23 cellular contexts compared by ENCODE assay signal in genomic region chr3:47495111-47495510, GRCh38. TPM values are rescaled to one million over a fixed set of nuclear protein-coding genes. Genes with fewer than 3 reads are reported as not detected.
A peak's percentile ranks its signal among the peaks of the same experiment; 100 is the strongest.
DNase-seq lines count a peak whose midpoint lies in the region; ATAC-seq, FAIRE-seq and TF ChIP-seq lines count a peak whose summit lies in the region.
"Had no signal": no experiment of that assay in that cellular context is flagged by ENCODE, and none has a peak within 500 bp of the region (broad histone marks: within the 10 kb centered on the region; RNA-seq: fewer than 3 reads in every experiment).

No MANE protein-coding gene starts in this region.

- RAD21 ChIA-PET in GM12878 (lab: Charles Lee; ENCODE audit: unreplicated experiment), result no interaction called here

- POLR2A ChIA-PET in GM12878 (lab: Charles Lee), result no interaction called here

- H3K4me2 ChIP-seq in Karpas-422 (ENCODE audit: low read depth, low read length, poor library complexity, severe bottlenecking) (no peak overlapping the region), GM12878 (ENCODE audit: control insufficient read depth, insufficient read depth) (no peak overlapping the region)
- H3K4me2 ChIP-seq: A549 had no signal

- TF ChIP-seq CTCF in GM12878 (IDR thresholded peaks at IDR 0.05 in 2 of 3, conservative IDR thresholded peaks at IDR 0.05 in 1 of 3; ENCODE audit: control insufficient read depth in 2 of 3, extremely low read depth in 1 of 3, insufficient read depth in 1 of 3, low read depth in 3 of 3, low read length in 3 of 3) (no peak), GM20000 (IDR thresholded peaks at IDR 0.05; ENCODE audit: extremely low read depth, missing control alignments) (no peak)

- TF ChIP-seq POLR2A in GM12878 (IDR thresholded peaks at IDR 0.05; ENCODE audit: low read depth, low read length), result peak; percentile 41; the same call in 1 of the 2 replicates

- FAIRE-seq in GM12878 (lab: Jason Lieb, UNC), result no peak
- FAIRE-seq: A549, G401.6, GM19239, H54 had no signal

- no peak for DNase-seq in Karpas-422
- DNase-seq in GM12878 (ENCODE audit: low read depth, low spot score), result no peak
- no peak for DNase-seq in left lobe of liver (ENCODE audit: low spot score)
- DNase-seq in GM20000 (ENCODE audit: low spot score), result no peak
- DNase-seq in Ammon's horn (ENCODE audit: low spot score), result no peak
- DNase-seq: 8988T; ACHN; AML-193; Caco-2; CD4-positive, CD25-positive, alpha-beta regulatory T cell; CD8-positive, alpha-beta T cell; DMS153; DND-41; GOT3; HFFc6 had no signal

- BruUV-seq in GM12878 (replicated peaks; lab: Mats Ljungman, UMichigan), result no TSS peak

- H3K4me1 ChIP-seq in Karpas-422 (ENCODE audit: low read length) (peaks cover 41% of the 10 kb centered on the region), GM12878 (ENCODE audit: control insufficient read depth, insufficient read depth, low read length) (peaks cover 3% of the 10 kb centered on the region)
- H3K4me1 ChIP-seq: A549, Caco-2, HAP-1 had no signal

- H2AFZ ChIP-seq in Karpas-422 (ENCODE audit: low read length), result no peak overlapping the region
- no peak overlapping the region for H2AFZ ChIP-seq in GM12878 (ENCODE audit: control insufficient read depth, low read depth, low read length)

- H3K9me3 ChIP-seq in Karpas-422 (ENCODE audit: low read length), result no peaks in the 10 kb centered on the region
- H3K9me3 ChIP-seq in GM12878 (replicated peaks; ENCODE audit: control insufficient read depth, insufficient read depth, low read length), result no peaks in the 10 kb centered on the region
- H3K9me3 ChIP-seq: A549, Caco-2, HAP-1 had no signal

- ATAC-seq in GM12878 (no peak), left lobe of liver (peak; percentile 12), HG02973 (IDR thresholded peaks at IDR 0.05; ENCODE audit: unreplicated experiment) (no peak), GM19452 (IDR thresholded peaks at IDR 0.05; ENCODE audit: unreplicated experiment) (no peak)
- ATAC-seq: A549; CD8-positive, alpha-beta T cell had no signal

- H3K9ac ChIP-seq in Karpas-422 (ENCODE audit: low read length) (no peak overlapping the region), GM12878 (ENCODE audit: control insufficient read depth, insufficient read depth, low read length) (no peak overlapping the region)

- TF ChIP-seq EP300 in GM12878 (IDR thresholded peaks at IDR 0.05; ENCODE audit: borderline replicate concordance in 1 of 2, control insufficient read depth in 1 of 2, low read depth in 2 of 2, low read length in 2 of 2), result no peak

- no peaks in the 10 kb centered on the region for H4K20me1 ChIP-seq in Karpas-422 (ENCODE audit: insufficient read depth, low read depth, low read length)
- H4K20me1 ChIP-seq in GM12878 (ENCODE audit: control insufficient read depth, insufficient read depth), result no peaks in the 10 kb centered on the region

- H3K36me3 ChIP-seq in Karpas-422 (ENCODE audit: insufficient read depth, low read length), result peaks cover 15% of the 10 kb centered on the region
- peaks cover 17 to 21% of the 10 kb centered on the region in 2 experiments; a peak in 3 of 4 replicates for H3K36me3 ChIP-seq in GM12878 (ENCODE audit: control insufficient read depth in 2 of 2, insufficient read depth in 2 of 2, low read length in 1 of 2)

- no peaks in the 10 kb centered on the region for H3K9me2 ChIP-seq in Karpas-422 (replicated peaks; ENCODE audit: insufficient read depth, low read length)

- WGBS in GM12878 (ENCODE audit: insufficient coverage, insufficient replicate concordance, low lambda C conversion rate, missing lambda C conversion rate), result 98% methylated on average over 4 of the region's 4 CpGs

- H3K27me3 ChIP-seq in Karpas-422 (ENCODE audit: low read length) (no peaks in the 10 kb centered on the region), GM12878 (replicated peaks in 1 of 2; ENCODE audit: control insufficient read depth in 2 of 2, insufficient read depth in 2 of 2, low read length in 1 of 2) (no peaks in the 10 kb centered on the region)

- no peak overlapping the region for H3K4me3 ChIP-seq in Karpas-422 (ENCODE audit: low read length)
- H3K4me3 ChIP-seq in GM12878, result no peak overlapping the region
- H3K4me3 ChIP-seq: A549, HAP-1 had no signal

- H3K27ac ChIP-seq in Karpas-422 (ENCODE audit: low read length), result 0 out of 2 replicates have a peak overlapping the region, but pooled peaks have one; percentile 20
- H3K27ac ChIP-seq in GM12878 (ENCODE audit: control insufficient read depth, insufficient read depth), result no peak overlapping the region
- H3K27ac ChIP-seq: A549, C4-2B had no signal

- TF ChIP-seq RAD21 in GM12878 (IDR thresholded peaks at IDR 0.05; ENCODE audit: insufficient read depth, low read depth, low read length), result no peak

- intact Hi-C loops in GM12878 (cut with micrococcal nuclease; ENCODE audit: unreplicated experiment), result no loop called here

- in situ Hi-C loops in GM12878 (cut with MboI), result no loop called here

- SMC1A ChIA-PET in GM12878 (lab: Charles Lee; ENCODE audit: uncharacterized antibody, unreplicated experiment), result no interaction called here

- CTCF ChIA-PET in GM12878 (lab: Yijun Ruan, JAX), result interaction anchor here (2.6 kb wide), 1 partner anchor 74 kb away, joined by 10 read pairs; no protein-coding TSS in a partner anchor

- H3K79me2 ChIP-seq in Karpas-422 (ENCODE audit: low read length) (peaks cover under 1% of the 10 kb centered on the region; the same call in 1 of the 2 replicates), GM12878 (ENCODE audit: control insufficient read depth, insufficient read depth, low read length) (no peaks in the 10 kb centered on the region)

TF ChIP-seq in GM12878, 131 proteins besides CTCF, POLR2A, EP300 and RAD21 (continues in another document):
- TF ChIP-seq IRF4 (IDR thresholded peaks at IDR 0.05; ENCODE audit: low read depth, low read length) (no peak), WRNIP1 (IDR thresholded peaks at IDR 0.05; ENCODE audit: borderline replicate concordance, low read depth, low read length) (no peak), E2F4 (IDR thresholded peaks at IDR 0.05; ENCODE audit: low read depth, low read length) (no peak), BCL11A (IDR thresholded peaks at IDR 0.05; ENCODE audit: low read depth, low read length) (no peak), MTA2 (IDR thresholded peaks at IDR 0.05; ENCODE audit: low read depth) (no peak), CREM (IDR thresholded peaks at IDR 0.05; ENCODE audit: low read depth) (no peak), ESRRA (IDR thresholded peaks at IDR 0.05; ENCODE audit: low read length) (no peak), ZZZ3 (IDR thresholded peaks at IDR 0.05; ENCODE audit: control insufficient read depth, insufficient read length, low read depth) (no peak), ZNF207 (IDR thresholded peaks at IDR 0.05; ENCODE audit: borderline replicate concordance) (no peak), ZNF622 (IDR thresholded peaks at IDR 0.05) (no peak), SUPT20H (IDR thresholded peaks at IDR 0.05; ENCODE audit: borderline replicate concordance, control insufficient read depth, low read depth, low read length) (no peak), RAD51 (IDR thresholded peaks at IDR 0.05) (no peak)

RNA-seq across cellular contexts. Expression of gene ELP6, which starts 18.4 kb away (rescaled TPM):
- total RNA-seq in Karpas-422 (2014; rRNA removed; shearing (Covaris generic); ENCODE audit: low replicate concordance), result 60.4 and 61.7 TPM in 2 replicates
- total RNA-seq in GM12878 (2013; cell fraction: nucleolus; rRNA removed), result 40.4 and 44.1 TPM in 2 replicates
- total RNA-seq in GM12878 (2014; rRNA removed) (53.8 and 59.8 TPM in 2 replicates), GM12878 (2014; rRNA removed; fragmentation: Illumina TruSeq; extraction: Trizol) (43.3 and 45.2 TPM in 2 replicates), GM12878 (2021) (42.9 and 43.6 TPM in 2 replicates), left lobe of liver (18.7 TPM)
- 18.6 TPM for polyA plus RNA-seq in GM12878 (2011; ENCODE audit: low read depth)
- polyA plus RNA-seq in GM12878 (2011; rRNA removed) (52.5 and 83.3 TPM in 2 replicates), GM12878 (2014; fragmentation: Illumina TruSeq; extraction: Trizol) (33.2 and 39.5 TPM in 2 replicates), GM12878 (2014; fragmentation: Nextera tagmentation; extraction: Ambion mirVana) (10 to 100 TPM; 46.4 to 51.1 TPM), GM12878 (2014; rRNA removed) (49.3 and 64.5 TPM in 2 replicates), GM12878 (2016; fragmentation: Nextera tagmentation; extraction: Ambion mirVana) (10 to 100 TPM; 61.6 to 64.4 TPM)
- 69.7 and 92.3 TPM in 2 replicates for polyA plus RNA-seq in GM12878 (2011; cell fraction: cytosol; rRNA removed)
- polyA plus RNA-seq in GM12878 (2011; cell fraction: nucleus; rRNA removed), result 34.4 and 49.3 TPM in 2 replicates
- 26.7 and 30.0 TPM in 2 replicates for polyA plus RNA-seq in GM12878 (2012)
- 50.8 and 68.7 TPM in 2 replicates for polyA minus RNA-seq in GM12878 (2011; rRNA and poly(A)+ RNA removed)
- 23.5 and 23.7 TPM in 2 replicates for polyA minus RNA-seq in GM12878 (2011; cell fraction: cytosol; rRNA and poly(A)+ RNA removed)
- polyA minus RNA-seq in GM12878 (2011; cell fraction: nucleus; rRNA and poly(A)+ RNA removed), result 43.3 and 70.2 TPM in 2 replicates

RNA-seq across cellular contexts. Expression of gene SCAP, which starts 19.4 kb away (rescaled TPM):
- 109 and 139 TPM in 2 replicates for total RNA-seq in Karpas-422 (2014; rRNA removed; shearing (Covaris generic); ENCODE audit: low replicate concordance)
- 122 and 123 TPM in 2 replicates for total RNA-seq in GM12878 (2013; cell fraction: nucleolus; rRNA removed)
- total RNA-seq in GM12878 (2014; rRNA removed), result 42.3 and 53.0 TPM in 2 replicates
- 18.1 and 21.0 TPM in 2 replicates for total RNA-seq in GM12878 (2014; rRNA removed; fragmentation: Illumina TruSeq; extraction: Trizol)
- total RNA-seq in GM12878 (2021), result 56.1 and 64.1 TPM in 2 replicates
- 10.9 TPM for polyA plus RNA-seq in GM12878 (2011; ENCODE audit: low read depth)
- polyA plus RNA-seq in GM12878 (2011; rRNA removed), result 11.4 and 21.2 TPM in 2 replicates
- 22.8 and 24.6 TPM in 2 replicates for polyA plus RNA-seq in GM12878 (2011; cell fraction: cytosol; rRNA removed)
- 78.9 and 103 TPM in 2 replicates for polyA plus RNA-seq in GM12878 (2011; cell fraction: nucleus; rRNA removed)
- 27.1 and 31.2 TPM in 2 replicates for polyA plus RNA-seq in GM12878 (2012)
- 22.2 and 24.6 TPM in 2 replicates for polyA plus RNA-seq in GM12878 (2014; fragmentation: Illumina TruSeq; extraction: Trizol)
- 1 to 10 TPM; 1.5 to 4.3 TPM for polyA plus RNA-seq in GM12878 (2014; fragmentation: Nextera tagmentation; extraction: Ambion mirVana)
- polyA plus RNA-seq in GM12878 (2014; rRNA removed), result 33.5 TPM in 2 replicates
- 10 to 100 TPM; 35.2 to 38.4 TPM for polyA plus RNA-seq in GM12878 (2016; fragmentation: Nextera tagmentation; extraction: Ambion mirVana)
- polyA minus RNA-seq in GM12878 (2011; rRNA and poly(A)+ RNA removed), result 61.8 and 73.4 TPM in 2 replicates
- 28.6 and 35.1 TPM in 2 replicates for polyA minus RNA-seq in GM12878 (2011; cell fraction: cytosol; rRNA and poly(A)+ RNA removed)
- polyA minus RNA-seq in GM12878 (2011; cell fraction: nucleus; rRNA and poly(A)+ RNA removed), result 30.3 and 49.4 TPM in 2 replicates
- 92.3 TPM for total RNA-seq in left lobe of liver
